In the genomic region with DNA sequence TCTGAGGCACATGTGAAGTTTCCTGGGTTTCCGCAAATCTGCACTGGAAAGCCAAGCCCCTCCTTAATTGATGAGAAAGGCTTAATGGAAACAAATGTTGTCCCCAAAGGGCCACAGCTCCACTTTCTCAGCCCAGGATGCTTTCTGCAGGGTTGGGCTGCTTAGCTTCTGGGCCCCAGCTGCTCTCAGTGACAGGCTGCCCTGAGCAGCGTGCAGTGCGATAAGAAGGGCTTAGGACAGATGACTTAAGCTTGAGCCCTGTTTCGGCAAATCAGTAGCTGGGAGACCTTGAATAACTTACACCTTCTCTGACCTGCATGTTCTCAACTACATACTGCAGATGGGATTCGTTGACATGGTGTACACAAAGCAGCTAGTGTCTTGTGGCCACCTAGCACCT, we compare ENCODE assay signal across 18 cellular contexts. TPM values are rescaled to one million over a fixed set of nuclear protein-coding genes. Genes with fewer than 3 reads are reported as not detected.
DNase-seq lines count a peak whose midpoint lies in the region; ATAC-seq, FAIRE-seq and TF ChIP-seq lines count a peak whose summit lies in the region.
"Had no signal": no experiment of that assay in that cellular context is flagged by ENCODE, and none has a peak within 500 bp of the region (broad histone marks: within the 10 kb centered on the region; RNA-seq: fewer than 3 reads in every experiment).

No MANE protein-coding gene starts in this region.

- H3K4me3 Mint-ChIP-seq in Caco-2 (ENCODE audit: unreplicated experiment) = no peak overlapping the region
- H3K4me3 Mint-ChIP-seq in activated T-cell treated with anti-CD3 and anti-CD28 coated beads, Interleukin-2, amount 50 U/mL, for 72 hours = no peak overlapping the region

- no peaks in the 10 kb centered on the region for H3K27me3 Mint-ChIP-seq in Caco-2 (ENCODE audit: insufficient read depth, unreplicated experiment)
- H3K27me3 Mint-ChIP-seq in activated T-cell treated with anti-CD3 and anti-CD28 coated beads, Interleukin-2, amount 50 U/mL, for 72 hours (ENCODE audit: low read depth) = no peaks in the 10 kb centered on the region

- peaks cover 35% of the 10 kb centered on the region for H3K36me3 Mint-ChIP-seq in Caco-2 (ENCODE audit: insufficient read depth, unreplicated experiment)
- H3K36me3 Mint-ChIP-seq in activated T-cell treated with anti-CD3 and anti-CD28 coated beads, Interleukin-2, amount 50 U/mL, for 72 hours (ENCODE audit: insufficient read depth in 2 of 2) = no peaks in the 10 kb centered on the region

- POLR2A ChIA-PET in Caco-2 (lab: Charles Lee) = interaction anchor here (0.7 to 1.3 kb wide), 3 partner anchors 10 to 97 kb away, joined by 3 to 4 read pairs (median 4); a partner anchor contains a TSS

- TF ChIP-seq CTCF in Caco-2 (IDR thresholded peaks at IDR 0.05; ENCODE audit: insufficient read depth in 1 of 2, low read depth in 1 of 2, low read length in 1 of 2, severe bottlenecking in 1 of 2, unreplicated experiment in 1 of 2) = no peak
- no peak for TF ChIP-seq CTCF in pancreas (IDR thresholded peaks at IDR 0.05)
- TF ChIP-seq CTCF in esophagus squamous epithelium (IDR thresholded peaks at IDR 0.05) = no peak
- TF ChIP-seq CTCF in upper lobe of left lung (IDR thresholded peaks at IDR 0.05) = no peak

- TF ChIP-seq POLR2A in esophagus squamous epithelium (IDR thresholded peaks at IDR 0.05) (no peak), upper lobe of left lung (IDR thresholded peaks at IDR 0.05) (no peak)

- H3K9me3 ChIP-seq in Caco-2 (no peaks in the 10 kb centered on the region), pancreas (no peaks in the 10 kb centered on the region), esophagus squamous epithelium (no peaks in the 10 kb centered on the region), upper lobe of left lung (no peaks in the 10 kb centered on the region)
- H3K9me3 ChIP-seq: vagina had no signal

- H3K36me3 ChIP-seq in Caco-2 (ENCODE audit: control insufficient read depth, insufficient read depth, low read length) (peaks cover 2% of the 10 kb centered on the region; the same call in 1 of the 2 replicates), pancreas (no peaks in the 10 kb centered on the region), esophagus squamous epithelium (peaks cover 0 to 3% (median 0%) of the 10 kb centered on the region in 3 donors), upper lobe of left lung (no peaks in the 10 kb centered on the region)
- H3K36me3 ChIP-seq: vagina had no signal

- no peak overlapping the region for H3K27ac ChIP-seq in pancreas
- H3K27ac ChIP-seq in esophagus squamous epithelium = peak overlapping the region in 1 of 4 donors; percentile 7
- H3K27ac ChIP-seq in upper lobe of left lung = peak overlapping the region in 2 of 4 donors; percentile 38 to 42
- H3K27ac ChIP-seq: vagina had no signal

- peaks cover 60% of the 10 kb centered on the region for H3K4me1 ChIP-seq in Caco-2
- peaks cover 0 to 17% (median 15%) of the 10 kb centered on the region in 3 donors for H3K4me1 ChIP-seq in pancreas
- H3K4me1 ChIP-seq in esophagus squamous epithelium = peaks cover 0 to 35% (median 9%) of the 10 kb centered on the region in 3 donors
- H3K4me1 ChIP-seq in upper lobe of left lung = peaks cover 66 to 84% (median 70%) of the 10 kb centered on the region in 4 donors

- no peak for TF ChIP-seq EP300 in upper lobe of left lung (IDR thresholded peaks at IDR 0.05)

- ATAC-seq in pancreas (peak; percentile 65 to 84 (median 82)), upper lobe of left lung (ENCODE audit: low FRiP score in 2 of 2) (no peak)
- ATAC-seq in activated T-cell treated with anti-CD3 and anti-CD28 coated beads, Interleukin-2, amount 50 U/mL, for 72 hours (replicated peaks in 1 of 2) = no peak
- ATAC-seq: HCT116 had no signal

- CTCF ChIA-PET in Caco-2 (lab: Charles Lee) = interaction anchor here (1.6 kb wide), 1 partner anchor 11 kb away, joined by 3 read pairs; no protein-coding TSS in a partner anchor

- H3K4me1 Mint-ChIP-seq in Caco-2 (ENCODE audit: low read depth, unreplicated experiment) = peaks cover 51% of the 10 kb centered on the region
- H3K4me1 Mint-ChIP-seq in activated T-cell treated with anti-CD3 and anti-CD28 coated beads, Interleukin-2, amount 50 U/mL, for 72 hours (ENCODE audit: low read depth) = peaks cover 3% of the 10 kb centered on the region

- peak overlapping the region; percentile 43 for H3K27ac Mint-ChIP-seq in Caco-2 (ENCODE audit: unreplicated experiment)
- no peak overlapping the region for H3K27ac Mint-ChIP-seq in activated T-cell treated with anti-CD3 and anti-CD28 coated beads, Interleukin-2, amount 50 U/mL, for 72 hours

- DNase-seq in Caco-2 (no peak), NCI-H524 (lab: John Stamatoyannopoulos, UW) (peak; percentile 59 to 89), ecto neural progenitor cell (ENCODE audit: low spot score) (peak; percentile 48), pancreas (peak in 3 of 6 donors; percentile 21 to 43 (median 22)), esophagus squamous epithelium (lab: John Stamatoyannopoulos, UW) (no peak), upper lobe of left lung (no peak)
- no peak for DNase-seq in activated T-cell treated with anti-CD3 and anti-CD28 coated beads, Interleukin-2, amount 50 U/mL, for 72 hours
- DNase-seq: activated gamma-delta T cell, aorta, NCI-H1694 treated with DMSO at 0.1 percent for 48 hours, NCI-H345 had no signal

- no peaks in the 10 kb centered on the region for H3K9me3 Mint-ChIP-seq in Caco-2 (ENCODE audit: unreplicated experiment)
- no peaks in the 10 kb centered on the region for H3K9me3 Mint-ChIP-seq in activated T-cell treated with anti-CD3 and anti-CD28 coated beads, Interleukin-2, amount 50 U/mL, for 72 hours

- H3K27me3 ChIP-seq in Caco-2 (replicated peaks; ENCODE audit: control insufficient read depth, insufficient read depth, low read length) = no peaks in the 10 kb centered on the region
- no peaks in the 10 kb centered on the region for H3K27me3 ChIP-seq in pancreas
- H3K27me3 ChIP-seq in esophagus squamous epithelium = no peaks in the 10 kb centered on the region
- H3K27me3 ChIP-seq in upper lobe of left lung = no peaks in the 10 kb centered on the region
- H3K27me3 ChIP-seq: vagina had no signal

- BruUV-seq in Caco-2 (replicated peaks; lab: Mats Ljungman, UMichigan) = no TSS peak

- H3K4me3 ChIP-seq in Caco-2 (ENCODE audit: low read depth, low read length) (no peak overlapping the region), pancreas (no peak overlapping the region), esophagus squamous epithelium (no peak overlapping the region), upper lobe of left lung (no peak overlapping the region)
- H3K4me3 ChIP-seq: vagina had no signal

- no peak for FAIRE-seq in pancreas (lab: Jason Lieb, UNC)
- FAIRE-seq: GM12891 had no signal

- intact Hi-C loops in Caco-2 (cut with micrococcal nuclease; ENCODE audit: unreplicated experiment) (no loop called here), pancreas (cut with DNase I) (no loop called here), esophagus squamous epithelium (cut with DNase I) (no loop called here)

- 45 to 47% methylated on average over 5 of the region's 5 CpGs for WGBS in pancreas, 2 donors
- WGBS in esophagus squamous epithelium, 2 donors = 76 to 83% methylated on average over 5 of the region's 5 CpGs
- WGBS in upper lobe of left lung, 2 donors = 75 to 86% methylated on average over 4 to 5 of the region's 5 CpGs

RNA-seq across cellular contexts. Expression of a gene that starts 11.4 kb away (rescaled TPM):
- total RNA-seq in Caco-2 (2022) (178 and 181 TPM in 2 replicates), pancreas (10 to 100 TPM; 12.1 to 21.5 (median 15.3) TPM), esophagus squamous epithelium (10 to 100 TPM; 12.9 to 25.6 (median 19.3) TPM), upper lobe of left lung (100 to 1,000 TPM in 4 of 6 donors, 10 to 100 TPM in 2; 65.0 to 145 (median 135) TPM)
- polyA plus RNA-seq in pancreas = 10 to 100 TPM; 12.9 to 20.5 TPM
- total RNA-seq in activated T-cell treated with anti-CD3 and anti-CD28 coated beads, Interleukin-2, amount 50 U/mL, for 72 hours = 10 to 100 TPM in 1 of 2 donors, 1 to 10 TPM in 1; 6.9 to 12.9 TPM

RNA-seq across cellular contexts. Expression of a gene that starts 44.0 kb away (rescaled TPM):
- total RNA-seq in Caco-2 (2022) (61.6 and 66.0 TPM in 2 replicates), pancreas (10 to 100 TPM; 17.0 to 23.4 (median 19.6) TPM), esophagus squamous epithelium (10 to 100 TPM; 31.4 to 41.6 (median 40.3) TPM), upper lobe of left lung (10 to 100 TPM; 15.9 to 40.0 (median 35.0) TPM)
- polyA plus RNA-seq in pancreas = 10 to 100 TPM; 30.3 to 36.6 TPM
- 10 to 100 TPM; 53.8 to 58.0 TPM for total RNA-seq in activated T-cell treated with anti-CD3 and anti-CD28 coated beads, Interleukin-2, amount 50 U/mL, for 72 hours

RNA-seq across cellular contexts. Expression of a gene that starts 52.9 kb away (rescaled TPM):
- not detected in 2 replicates for total RNA-seq in Caco-2 (2022)
- not detected for total RNA-seq in pancreas
- not detected for polyA plus RNA-seq in pancreas
- not detected for total RNA-seq in activated T-cell treated with anti-CD3 and anti-CD28 coated beads, Interleukin-2, amount 50 U/mL, for 72 hours
- total RNA-seq in esophagus squamous epithelium = not detected
- total RNA-seq in upper lobe of left lung = not detected
- total RNA-seq: aorta; fibroblast of villous mesenchyme; mononuclear cell; osteoblast; T-helper 1 cell treated with Interleukin-12 subunit alpha and Interleukin-12 subunit beta and Interleukin-4 antibody, amounts not matched to agents 30 ng/mL and 1 ng/mL, for 36 hours; vagina had no signal
- polyA plus RNA-seq: aorta had no signal

Comparison
In these comparisons a context has a peak if more than half of its experiments do, and no peak if none do; other contexts are left out.
1. DNase-seq: peak in NCI-H524 (2 of 2) and ecto neural progenitor cell (single experiment); none in Caco-2 (0 of 2), activated T-cell treated with anti-CD3 and anti-CD28 coated beads, Interleukin-2, amount 50 U/mL, for 72 hours (0 of 2), esophagus squamous epithelium (single experiment) and upper lobe of left lung (0 of 2).
2. ATAC-seq: peak in pancreas (4 of 4); none in activated T-cell treated with anti-CD3 and anti-CD28 coated beads, Interleukin-2, amount 50 U/mL, for 72 hours (0 of 2) and upper lobe of left lung (0 of 2).